Comparison of ENCODE assay signal across 13 cellular contexts in genomic region chr17:40479754-40480480, GRCh38. TPM values are rescaled to one million over a fixed set of nuclear protein-coding genes. Genes with fewer than 3 reads are reported as not detected.
DNase-seq lines count a peak whose midpoint lies in the region; ATAC-seq, FAIRE-seq and TF ChIP-seq lines count a peak whose summit lies in the region.
"Had no signal": no experiment of that assay in that cellular context is flagged by ENCODE, and none has a peak within 500 bp of the region (broad histone marks: within the 10 kb centered on the region; RNA-seq: fewer than 3 reads in every experiment).

No MANE protein-coding gene starts in this region.

- intact Hi-C loops in PC-3 (cut with micrococcal nuclease), result no loop called here

- POLR2A ChIA-PET in PC-3 (lab: Charles Lee; ENCODE audit: unreplicated experiment), result no interaction called here

- H3K9me3 Mint-ChIP-seq in stimulated activated effector memory CD8-positive, alpha-beta T cell treated with anti-CD3 and anti-CD28 coated beads, Interleukin-12 subunit alpha, Interleukin-12 subunit beta, amount 100 ng/mL, for 72 hours, result no peaks in the 10 kb centered on the region
- H3K9me3 Mint-ChIP-seq: endodermal cell had no signal

- H3K4me1 ChIP-seq in PC-3 (ENCODE audit: insufficient read depth, low read length), result peaks cover 21% of the 10 kb centered on the region

- no peak overlapping the region for H3K4me2 ChIP-seq in PC-3 (ENCODE audit: low read length)

- peak overlapping the region; percentile 67 for H3K4me3 Mint-ChIP-seq in stimulated activated effector memory CD8-positive, alpha-beta T cell treated with anti-CD3 and anti-CD28 coated beads, Interleukin-12 subunit alpha, Interleukin-12 subunit beta, amount 100 ng/mL, for 72 hours
- H3K4me3 Mint-ChIP-seq: endodermal cell had no signal

- no peaks in the 10 kb centered on the region for H3K9me2 ChIP-seq in PC-3 (replicated peaks; ENCODE audit: low read length)

- no peak for FAIRE-seq in bronchial epithelial cell (lab: Jason Lieb, UNC)
- FAIRE-seq: G401.6 had no signal

- peak; percentile 22 for DNase-seq in activated CD4-positive, alpha-beta T cell treated with anti-CD3 and anti-CD28 coated beads for 48 hours
- no peak for DNase-seq in activated CD4-positive, alpha-beta T cell treated with anti-CD3 and anti-CD28 coated beads for 4 hours
- DNase-seq in PC-3, result peak; percentile 13
- DNase-seq in bronchial epithelial cell (ENCODE audit: low read depth), result peak; percentile 20
- peak in 1 of 2 donors; percentile 6 for DNase-seq in stimulated activated effector memory CD8-positive, alpha-beta T cell treated with anti-CD3 and anti-CD28 coated beads, Interleukin-12 subunit alpha, Interleukin-12 subunit beta, amount 100 ng/mL, for 72 hours (ENCODE audit: low spot score in 2 of 2)
- DNase-seq in GM13977 (ENCODE audit: low spot score), result no peak
- DNase-seq: anterior cingulate cortex, NCI-H1092 had no signal

- no peaks in the 10 kb centered on the region for H3K9me3 ChIP-seq in PC-3 (ENCODE audit: low read length)

- no peaks in the 10 kb centered on the region for H3K27me3 ChIP-seq in PC-3 (ENCODE audit: low read length)
- no peaks in the 10 kb centered on the region for H3K27me3 ChIP-seq in bronchial epithelial cell (ENCODE audit: control insufficient read depth, insufficient read depth, low read length)

- peak; percentile 27; the same call in 1 of the 2 replicates for ATAC-seq in PC-3
- no peak for ATAC-seq in stimulated activated effector memory CD8-positive, alpha-beta T cell treated with anti-CD3 and anti-CD28 coated beads, Interleukin-12 subunit alpha, Interleukin-12 subunit beta, amount 100 ng/mL, for 72 hours
- ATAC-seq in HG03095 (IDR thresholded peaks at IDR 0.05; ENCODE audit: unreplicated experiment), result no peak
- ATAC-seq in GM18907 (IDR thresholded peaks at IDR 0.05; ENCODE audit: unreplicated experiment), result no peak

- H3K4me3 ChIP-seq in PC-3 (ENCODE audit: low read length) (no peak overlapping the region), bronchial epithelial cell (ENCODE audit: low read depth, low read length) (no peak overlapping the region)

- peak overlapping the region; percentile 99 for H3K27ac ChIP-seq in PC-3 (ENCODE audit: low read length)
- H3K27ac ChIP-seq: VCaP had no signal

- TF ChIP-seq CTCF in PC-3 (conservative IDR thresholded peaks at IDR 0.05; ENCODE audit: low read depth, low read length), result no peak
- TF ChIP-seq CTCF in bronchial epithelial cell (IDR thresholded peaks at IDR 0.05; ENCODE audit: insufficient read depth, low read length, severe bottlenecking), result no peak
- TF ChIP-seq CTCF in GM13977 (IDR thresholded peaks at IDR 0.05; ENCODE audit: extremely low read depth, insufficient read depth, missing control alignments), result no peak

- BruUV-seq in PC-3 (replicated peaks; lab: Mats Ljungman, UMichigan), result no TSS peak

- H3F3A ChIP-seq in PC-3 (ENCODE audit: low read length, unreplicated experiment), result peaks cover 5% of the 10 kb centered on the region

- H2AFZ ChIP-seq in PC-3 (ENCODE audit: low read length), result no peak overlapping the region

- H3K36me3 ChIP-seq in PC-3 (ENCODE audit: low read depth, low read length), result peaks cover 34% of the 10 kb centered on the region
- peaks cover 49% of the 10 kb centered on the region for H3K36me3 ChIP-seq in bronchial epithelial cell (ENCODE audit: control insufficient read depth, insufficient read depth, low read length)

- no peaks in the 10 kb centered on the region for H4K20me1 ChIP-seq in PC-3 (ENCODE audit: low read length)

- H3K4me1 Mint-ChIP-seq in stimulated activated effector memory CD8-positive, alpha-beta T cell treated with anti-CD3 and anti-CD28 coated beads, Interleukin-12 subunit alpha, Interleukin-12 subunit beta, amount 100 ng/mL, for 72 hours, result peaks cover 79% of the 10 kb centered on the region

- CTCF ChIA-PET in PC-3 (lab: Charles Lee), result no interaction called here

- in situ Hi-C loops in GM13977 (cut with MboI; ENCODE audit: low pct_unique_long_range_greater_than_20kb, low sequenced_read_pairs, unreplicated experiment), result no loop called here

- no peaks in the 10 kb centered on the region for H3K79me2 ChIP-seq in PC-3 (ENCODE audit: low read length)

- H3K27ac Mint-ChIP-seq in stimulated activated effector memory CD8-positive, alpha-beta T cell treated with anti-CD3 and anti-CD28 coated beads, Interleukin-12 subunit alpha, Interleukin-12 subunit beta, amount 100 ng/mL, for 72 hours, result peak overlapping the region; percentile 93
- H3K27ac Mint-ChIP-seq: endodermal cell had no signal

- peaks cover 24% of the 10 kb centered on the region for H3K36me3 Mint-ChIP-seq in stimulated activated effector memory CD8-positive, alpha-beta T cell treated with anti-CD3 and anti-CD28 coated beads, Interleukin-12 subunit alpha, Interleukin-12 subunit beta, amount 100 ng/mL, for 72 hours

- peak overlapping the region; percentile 35; the same call in 1 of the 2 replicates for H3K9ac ChIP-seq in PC-3 (ENCODE audit: low read length)

RNA-seq across cellular contexts. Expression of gene TNS4, which starts 21.5 kb away (rescaled TPM):
- total RNA-seq in PC-3 (2014; rRNA removed) (127 and 128 TPM in 2 replicates), bronchial epithelial cell (22.0 and 27.1 TPM in 2 replicates)

RNA-seq across cellular contexts. Expression of gene IGFBP4, which starts 36.7 kb away (rescaled TPM):
- total RNA-seq in PC-3 (2014; rRNA removed) (164 and 297 TPM in 2 replicates), bronchial epithelial cell (17.3 and 21.9 TPM in 2 replicates)

Comparison
In these comparisons a context has a peak if more than half of its experiments do, and no peak if none do; other contexts are left out.
1. DNase-seq: peak in activated CD4-positive, alpha-beta T cell treated with anti-CD3 and anti-CD28 coated beads for 48 hours (single experiment), PC-3 (single experiment) and bronchial epithelial cell (single experiment); none in activated CD4-positive, alpha-beta T cell treated with anti-CD3 and anti-CD28 coated beads for 4 hours (0 of 2) and GM13977 (single experiment).